ENCODE assay signal across 8 cellular contexts in genomic region chr15:101320501-101321052, GRCh38. TPM values are rescaled to one million over a fixed set of nuclear protein-coding genes. Genes with fewer than 3 reads are reported as not detected.
DNase-seq lines count a peak whose midpoint lies in the region; ATAC-seq and TF ChIP-seq lines count a peak whose summit lies in the region.

No MANE protein-coding gene starts in this region.

- no peak overlapping the region for H2BK120ac ChIP-seq in IMR-90 (ENCODE audit: low read depth, low read length)

- no peak overlapping the region for H2AK9ac ChIP-seq in IMR-90 (replicated peaks; ENCODE audit: low read depth, low read length, poor library complexity)

- no peaks in the 10 kb centered on the region for H3K27me3 Mint-ChIP-seq in activated CD4-positive, alpha-beta memory T cell treated with anti-CD3 and anti-CD28 coated beads for 36 hours

- TF ChIP-seq CTCF in GM12865 (IDR thresholded peaks at IDR 0.05; ENCODE audit: insufficient read depth, low read depth, low read length, missing control alignments): peak; percentile 23
- peak; percentile 42 for TF ChIP-seq CTCF in IMR-90 (conservative IDR thresholded peaks at IDR 0.05; ENCODE audit: low read depth, low read length)

- H3K9me3 Mint-ChIP-seq in activated CD4-positive, alpha-beta memory T cell treated with anti-CD3 and anti-CD28 coated beads for 36 hours: no peaks in the 10 kb centered on the region

- H3K27me3 ChIP-seq in IMR-90 (ENCODE audit: control insufficient read depth, insufficient read depth, low read length): peaks cover 42% of the 10 kb centered on the region

- no peak overlapping the region for H3K4me3 ChIP-seq in GM12865 (ENCODE audit: low read depth, low read length)
- no peak overlapping the region for H3K4me3 ChIP-seq in IMR-90 (ENCODE audit: insufficient read depth, low read depth, low read length)

- no peaks in the 10 kb centered on the region for H3K36me3 ChIP-seq in IMR-90 (ENCODE audit: control insufficient read depth, insufficient read depth, low read length)

- POLR2A ChIA-PET in IMR-90 (lab: Charles Lee; ENCODE audit: unreplicated experiment): no interaction called here
- POLR2A ChIA-PET in activated CD4-positive, alpha-beta memory T cell treated with anti-CD3 and anti-CD28 coated beads for 36 hours (lab: Charles Lee): interaction anchor here (1.3 to 2.5 kb wide), 4 partner anchors 13 to 25 kb away, joined by 3 to 12 read pairs (median 5); partner anchors contain the start of gene SNRPA1

- BruUV-seq in IMR-90 (replicated peaks; lab: Mats Ljungman, UMichigan): no TSS peak

- H3K4me1 Mint-ChIP-seq in activated CD4-positive, alpha-beta memory T cell treated with anti-CD3 and anti-CD28 coated beads for 36 hours (ENCODE audit: low read depth): peaks cover 11% of the 10 kb centered on the region

- H4K5ac ChIP-seq in IMR-90 (ENCODE audit: low read depth, low read length): no peak overlapping the region

- DNase-seq in GM12865 (ENCODE audit: low read depth) (peak; percentile 58), IMR-90 (peak; percentile 51), erythroblast (lab: John Stamatoyannopoulos, UW) (peak; percentile 19 to 51), sciatic nerve (ENCODE audit: low spot score) (peak; percentile 64), ecto neural progenitor cell (ENCODE audit: low spot score) (no peak), NCI-H2196 treated with DMSO at 0.1 percent for 48 hours (lab: John Stamatoyannopoulos, UW; ENCODE audit: unreplicated experiment) (no peak)
- DNase-seq in activated CD4-positive, alpha-beta memory T cell treated with anti-CD3 and anti-CD28 coated beads for 36 hours: peak; percentile 81

- no peak overlapping the region for H3K56ac ChIP-seq in IMR-90 (ENCODE audit: extremely low read depth, insufficient read depth, low read length)

- H3K9ac ChIP-seq in IMR-90 (ENCODE audit: low read depth, low read length): no peak overlapping the region

- H3K4me3 Mint-ChIP-seq in activated CD4-positive, alpha-beta memory T cell treated with anti-CD3 and anti-CD28 coated beads for 36 hours: peak overlapping the region; percentile 64

- no peak overlapping the region for H2BK5ac ChIP-seq in IMR-90 (ENCODE audit: low read depth, low read length, poor library complexity, severe bottlenecking)

- H3K27ac Mint-ChIP-seq in activated CD4-positive, alpha-beta memory T cell treated with anti-CD3 and anti-CD28 coated beads for 36 hours: peak overlapping the region; percentile 59

- no peaks in the 10 kb centered on the region for H3K4me1 ChIP-seq in IMR-90 (ENCODE audit: control insufficient read depth, insufficient read depth, low read length)

- no peak overlapping the region for H3K27ac ChIP-seq in IMR-90 (ENCODE audit: insufficient read depth, low read length)

- TF ChIP-seq POLR2A in IMR-90 (IDR thresholded peaks at IDR 0.05; ENCODE audit: low read depth, low read length) (no peak), erythroblast (IDR thresholded peaks at IDR 0.05; ENCODE audit: low read length) (no peak)

- H3K4ac ChIP-seq in IMR-90 (ENCODE audit: low read depth, low read length): no peak overlapping the region

- no peak overlapping the region for H3K23ac ChIP-seq in IMR-90 (ENCODE audit: low read depth, low read length)

- no peak overlapping the region for H3K14ac ChIP-seq in IMR-90 (replicated peaks; ENCODE audit: low read depth, low read length)

- H2AFZ ChIP-seq in IMR-90 (replicated peaks; ENCODE audit: low read length, poor library complexity): peak overlapping the region; percentile 47

- H4K91ac ChIP-seq in IMR-90 (ENCODE audit: insufficient read depth, low read depth, low read length): no peak overlapping the region

- dilution Hi-C loops in IMR-90 (cut with HindIII; ENCODE audit: low sequenced_read_pairs, unreplicated experiment): no loop called here

- in situ Hi-C loops in IMR-90 (cut with MboI; ENCODE audit: low sequenced_read_pairs): no loop called here

- no peak overlapping the region for H3K18ac ChIP-seq in IMR-90 (ENCODE audit: low read depth, low read length)

- H4K20me1 ChIP-seq in IMR-90 (ENCODE audit: insufficient read depth, low read length): no peaks in the 10 kb centered on the region

- no peak overlapping the region for H2BK15ac ChIP-seq in IMR-90 (ENCODE audit: low read depth, low read length)

- no peaks in the 10 kb centered on the region for H3K9me1 ChIP-seq in IMR-90 (ENCODE audit: insufficient read depth, low read length)

- H3K4me2 ChIP-seq in IMR-90 (ENCODE audit: low read depth, low read length): peak overlapping the region; percentile 61

- H3K36me3 Mint-ChIP-seq in activated CD4-positive, alpha-beta memory T cell treated with anti-CD3 and anti-CD28 coated beads for 36 hours: no peaks in the 10 kb centered on the region

- H4K8ac ChIP-seq in IMR-90 (ENCODE audit: low read depth in 2 of 2, low read length in 2 of 2): no peak overlapping the region

- no peak overlapping the region for H2AK5ac ChIP-seq in IMR-90 (ENCODE audit: low read depth, low read length)

- intact Hi-C loops in IMR-90 (cut with micrococcal nuclease): no loop called here
- intact Hi-C loops in activated CD4-positive, alpha-beta memory T cell treated with anti-CD3 and anti-CD28 coated beads for 36 hours (cut with micrococcal nuclease): no loop called here
- intact Hi-C loops in sciatic nerve (cut with DNase I): no loop called here

- no peak for TF ChIP-seq RAD21 in IMR-90 (IDR thresholded peaks at IDR 0.05; ENCODE audit: low read length)

- ATAC-seq in IMR-90 (ENCODE audit: low read depth) (peak; percentile 82), sciatic nerve (peak; percentile 82), HG02642 (IDR thresholded peaks at IDR 0.05; ENCODE audit: poor library complexity, unreplicated experiment) (no peak)

- no peaks in the 10 kb centered on the region for H3K9me3 ChIP-seq in IMR-90 (ENCODE audit: control insufficient read depth, insufficient read depth, low read length)

- no peaks in the 10 kb centered on the region for H3K79me1 ChIP-seq in IMR-90 (ENCODE audit: low read depth in 1 of 2, low read length in 2 of 2)

- 25% methylated on average over 4 of the region's 21 CpGs; no CpG with 5 or more reads in 1 of the 2 experiments for WGBS in IMR-90 (ENCODE audit: extremely low coverage in 2 of 2, insufficient read length in 1 of 2), 2 experiments

- CTCF ChIA-PET in IMR-90 (lab: Yijun Ruan, JAX): interaction anchor here (0.6 to 1.0 kb wide), 4 partner anchors 8 to 756 kb away, joined by 3 to 4 read pairs (median 4); no protein-coding TSS in a partner anchor
- CTCF ChIA-PET in activated CD4-positive, alpha-beta memory T cell treated with anti-CD3 and anti-CD28 coated beads for 36 hours (lab: Charles Lee): interaction anchor here (0.8 to 3.6 kb wide), 12 partner anchors 8 to 321 kb away, joined by 3 to 32 read pairs (median 6); partner anchors contain the start of gene SNRPA1

- no peak overlapping the region for H2BK20ac ChIP-seq in IMR-90 (ENCODE audit: low read depth, low read length)

TF ChIP-seq in IMR-90, 13 proteins besides CTCF, POLR2A, EP300 and RAD21:
- TF ChIP-seq RFX5 (IDR thresholded peaks at IDR 0.05; ENCODE audit: low read depth, low read length): no peak
- TF ChIP-seq CEBPB (IDR thresholded peaks at IDR 0.05; ENCODE audit: low read depth, low read length): peak; percentile 91
TF ChIP-seq in IMR-90: peak in this region for 1.

RNA-seq across cellular contexts. Expression of gene SNRPA1, which starts 25.5 kb away (rescaled TPM):
- total RNA-seq in IMR-90 (2012; rRNA removed): 37.1 and 47.5 TPM in 2 replicates
- 75.8 and 79.9 TPM in 2 replicates for polyA plus RNA-seq in IMR-90 (2012; rRNA removed)
- polyA plus RNA-seq in IMR-90 (2012; cell fraction: cytosol; rRNA removed): 32.8 and 36.8 TPM in 2 replicates
- polyA plus RNA-seq in IMR-90 (2012; cell fraction: nucleus; rRNA removed; ENCODE audit: low replicate concordance): 24.2 and 105 TPM in 2 replicates
- total RNA-seq in activated CD4-positive, alpha-beta memory T cell treated with anti-CD3 and anti-CD28 coated beads for 36 hours: 100 to 1,000 TPM; 167 to 173 TPM
- total RNA-seq in sciatic nerve: 43.8 TPM

RNA-seq across cellular contexts. Expression of gene SELENOS, which starts 43.3 kb away (rescaled TPM):
- total RNA-seq in IMR-90 (2012; rRNA removed): 39.8 and 67.5 TPM in 2 replicates
- 73.9 and 77.1 TPM in 2 replicates for polyA plus RNA-seq in IMR-90 (2012; rRNA removed)
- 61.9 and 89.3 TPM in 2 replicates for polyA plus RNA-seq in IMR-90 (2012; cell fraction: cytosol; rRNA removed)
- polyA plus RNA-seq in IMR-90 (2012; cell fraction: nucleus; rRNA removed; ENCODE audit: low replicate concordance): 72.4 and 84.7 TPM in 2 replicates
- total RNA-seq in activated CD4-positive, alpha-beta memory T cell treated with anti-CD3 and anti-CD28 coated beads for 36 hours: 10 to 100 TPM; 30.9 to 31.7 TPM
- total RNA-seq in sciatic nerve: 74.4 TPM

Comparison
In these comparisons a context has a peak if more than half of its experiments do, and no peak if none do; other contexts are left out.
1. DNase-seq: peak in GM12865 (single experiment), IMR-90 (single experiment), activated CD4-positive, alpha-beta memory T cell treated with anti-CD3 and anti-CD28 coated beads for 36 hours (single experiment), erythroblast (2 of 2) and sciatic nerve (single experiment); none in ecto neural progenitor cell (single experiment) and NCI-H2196 treated with DMSO at 0.1 percent for 48 hours (single experiment).